1 cellular context compared by ENCODE assay signal in genomic region chr10:102863660-102864059, GRCh38.
TF ChIP-seq lines count a peak whose summit lies in the region.

No MANE protein-coding gene starts in this region.

TF ChIP-seq in K562, 482 proteins besides CTCF, POLR2A, EP300 and RAD21:
- TF ChIP-seq TCF3 (CRISPR knock-in tag; IDR thresholded peaks at IDR 0.05): peak; percentile 26; the same call in 1 of the 2 replicates
- TF ChIP-seq CBFA2T3 (IDR thresholded peaks at IDR 0.05): peak; percentile 27; the same call in 1 of the 2 replicates
- TF ChIP-seq ETV6 (IDR thresholded peaks at IDR 0.05; ENCODE audit: borderline replicate concordance in 1 of 2, low read depth in 2 of 2, low read length in 1 of 2): no peak
- TF ChIP-seq ETV6 (CRISPR knock-in tag; IDR thresholded peaks at IDR 0.05; ENCODE audit: borderline replicate concordance): no peak
- TF ChIP-seq, protein P1, sequence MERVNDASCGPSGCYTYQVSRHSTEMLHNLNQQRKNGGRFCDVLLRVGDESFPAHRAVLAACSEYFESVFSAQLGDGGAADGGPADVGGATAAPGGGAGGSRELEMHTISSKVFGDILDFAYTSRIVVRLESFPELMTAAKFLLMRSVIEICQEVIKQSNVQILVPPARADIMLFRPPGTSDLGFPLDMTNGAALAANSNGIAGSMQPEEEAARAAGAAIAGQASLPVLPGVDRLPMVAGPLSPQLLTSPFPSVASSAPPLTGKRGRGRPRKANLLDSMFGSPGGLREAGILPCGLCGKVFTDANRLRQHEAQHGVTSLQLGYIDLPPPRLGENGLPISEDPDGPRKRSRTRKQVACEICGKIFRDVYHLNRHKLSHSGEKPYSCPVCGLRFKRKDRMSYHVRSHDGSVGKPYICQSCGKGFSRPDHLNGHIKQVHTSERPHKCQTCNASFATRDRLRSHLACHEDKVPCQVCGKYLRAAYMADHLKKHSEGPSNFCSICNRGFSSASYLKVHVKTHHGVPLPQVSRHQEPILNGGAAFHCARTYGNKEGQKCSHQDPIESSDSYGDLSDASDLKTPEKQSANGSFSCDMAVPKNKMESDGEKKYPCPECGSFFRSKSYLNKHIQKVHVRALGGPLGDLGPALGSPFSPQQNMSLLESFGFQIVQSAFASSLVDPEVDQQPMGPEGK (CRISPR knock-in tag; IDR thresholded peaks at IDR 0.05; ENCODE audit: borderline replicate concordance): no peak
- TF ChIP-seq, protein P2, sequence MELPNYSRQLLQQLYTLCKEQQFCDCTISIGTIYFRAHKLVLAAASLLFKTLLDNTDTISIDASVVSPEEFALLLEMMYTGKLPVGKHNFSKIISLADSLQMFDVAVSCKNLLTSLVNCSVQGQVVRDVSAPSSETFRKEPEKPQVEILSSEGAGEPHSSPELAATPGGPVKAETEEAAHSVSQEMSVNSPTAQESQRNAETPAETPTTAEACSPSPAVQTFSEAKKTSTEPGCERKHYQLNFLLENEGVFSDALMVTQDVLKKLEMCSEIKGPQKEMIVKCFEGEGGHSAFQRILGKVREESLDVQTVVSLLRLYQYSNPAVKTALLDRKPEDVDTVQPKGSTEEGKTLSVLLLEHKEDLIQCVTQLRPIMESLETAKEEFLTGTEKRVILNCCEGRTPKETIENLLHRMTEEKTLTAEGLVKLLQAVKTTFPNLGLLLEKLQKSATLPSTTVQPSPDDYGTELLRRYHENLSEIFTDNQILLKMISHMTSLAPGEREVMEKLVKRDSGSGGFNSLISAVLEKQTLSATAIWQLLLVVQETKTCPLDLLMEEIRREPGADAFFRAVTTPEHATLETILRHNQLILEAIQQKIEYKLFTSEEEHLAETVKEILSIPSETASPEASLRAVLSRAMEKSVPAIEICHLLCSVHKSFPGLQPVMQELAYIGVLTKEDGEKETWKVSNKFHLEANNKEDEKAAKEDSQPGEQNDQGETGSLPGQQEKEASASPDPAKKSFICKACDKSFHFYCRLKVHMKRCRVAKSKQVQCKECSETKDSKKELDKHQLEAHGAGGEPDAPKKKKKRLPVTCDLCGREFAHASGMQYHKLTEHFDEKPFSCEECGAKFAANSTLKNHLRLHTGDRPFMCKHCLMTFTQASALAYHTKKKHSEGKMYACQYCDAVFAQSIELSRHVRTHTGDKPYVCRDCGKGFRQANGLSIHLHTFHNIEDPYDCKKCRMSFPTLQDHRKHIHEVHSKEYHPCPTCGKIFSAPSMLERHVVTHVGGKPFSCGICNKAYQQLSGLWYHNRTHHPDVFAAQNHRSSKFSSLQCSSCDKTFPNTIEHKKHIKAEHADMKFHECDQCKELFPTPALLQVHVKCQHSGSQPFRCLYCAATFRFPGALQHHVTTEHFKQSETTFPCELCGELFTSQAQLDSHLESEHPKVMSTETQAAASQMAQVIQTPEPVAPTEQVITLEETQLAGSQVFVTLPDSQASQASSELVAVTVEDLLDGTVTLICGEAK (IDR thresholded peaks at IDR 0.05): no peak
- TF ChIP-seq, protein P2 (CRISPR knock-in tag; IDR thresholded peaks at IDR 0.05): no peak
- TF ChIP-seq NR2F6 (CRISPR knock-in tag; IDR thresholded peaks at IDR 0.05): no peak
- TF ChIP-seq CBX2 (IDR thresholded peaks at IDR 0.05; ENCODE audit: insufficient read depth, low read length, poor library complexity, severe bottlenecking): no peak
- no peak for TF ChIP-seq ZKSCAN8 (CRISPR knock-in tag; IDR thresholded peaks at IDR 0.05)
- no peak for TF ChIP-seq SOX6 (IDR thresholded peaks at IDR 0.05)
- TF ChIP-seq TCF7 (IDR thresholded peaks at IDR 0.05; ENCODE audit: borderline replicate concordance): no peak
